Comparison of ENCODE assay signal across 8 cellular contexts in the genomic region with DNA sequence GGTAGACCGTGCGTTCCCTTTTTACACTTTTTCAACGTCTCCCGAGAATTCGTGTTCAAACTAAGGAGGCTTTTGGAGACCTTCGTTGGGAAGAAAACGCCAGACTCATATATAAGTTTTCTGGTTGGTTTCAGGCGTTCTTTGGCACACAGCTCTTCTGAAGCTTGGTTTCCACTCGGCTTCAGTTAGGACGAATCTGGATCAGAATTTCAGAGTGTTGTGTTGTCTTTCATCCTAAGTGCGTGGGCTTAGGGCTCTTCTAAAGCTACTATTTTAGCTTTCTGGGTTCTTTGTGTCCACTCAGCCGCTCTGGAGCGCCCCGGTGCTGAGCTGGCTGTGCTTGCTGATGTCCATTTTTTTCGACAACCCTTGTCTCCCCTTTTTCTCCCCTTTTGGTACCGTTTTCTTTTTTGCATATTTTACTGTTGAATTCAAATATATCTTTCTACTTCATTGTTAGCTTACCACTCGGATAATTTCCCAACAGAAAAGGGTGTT. TPM values are rescaled to one million over a fixed set of nuclear protein-coding genes. Genes with fewer than 3 reads are reported as not detected.
DNase-seq lines count a peak whose midpoint lies in the region; ATAC-seq and TF ChIP-seq lines count a peak whose summit lies in the region.

No MANE protein-coding gene starts in this region.

- no peaks in the 10 kb centered on the region for H3K27me3 Mint-ChIP-seq in activated CD8-positive, alpha-beta T cell treated with anti-CD3 and anti-CD28 coated beads for 36 hours

- H3K27ac ChIP-seq in skin epidermis: peak overlapping the region in 20 of 21 experiments; percentile 95 to 100 (median 99)

- peak overlapping the region; percentile 99 for H3K4me3 Mint-ChIP-seq in activated CD8-positive, alpha-beta T cell treated with anti-CD3 and anti-CD28 coated beads for 36 hours

- CTCF ChIA-PET in activated CD8-positive, alpha-beta T cell treated with anti-CD3 and anti-CD28 coated beads for 36 hours (lab: Charles Lee): interaction anchor here (0.6 to 1.4 kb wide), 3 partner anchors 31 to 252 kb away, joined by 3 read pairs; no protein-coding TSS in a partner anchor

- no peak for TF ChIP-seq CTCF in activated CD8-positive, alpha-beta T cell treated with anti-CD3 and anti-CD28 coated beads for 36 hours (IDR thresholded peaks at IDR 0.05)

- peak overlapping the region; percentile 61 to 96 (median 92) for H3K4me3 ChIP-seq in skin epidermis

- intact Hi-C loops in activated CD8-positive, alpha-beta T cell treated with anti-CD3 and anti-CD28 coated beads for 36 hours (cut with micrococcal nuclease): no loop called here

- H3K9me3 Mint-ChIP-seq in activated CD8-positive, alpha-beta T cell treated with anti-CD3 and anti-CD28 coated beads for 36 hours: peaks cover 1% of the 10 kb centered on the region

- peaks cover 44% of the 10 kb centered on the region for H3K4me1 Mint-ChIP-seq in activated CD8-positive, alpha-beta T cell treated with anti-CD3 and anti-CD28 coated beads for 36 hours (ENCODE audit: low read depth)

- H3K36me3 Mint-ChIP-seq in activated CD8-positive, alpha-beta T cell treated with anti-CD3 and anti-CD28 coated beads for 36 hours (ENCODE audit: low read depth): peaks cover 64% of the 10 kb centered on the region

- DNase-seq in DMS 273 (lab: John Stamatoyannopoulos, UW; ENCODE audit: unreplicated experiment) (peak; percentile 63), DMS 273 treated with DMSO at 0.1 percent for 48 hours (lab: John Stamatoyannopoulos, UW) (no peak), hepatic stellate cell (ENCODE audit: low spot score) (peak; percentile 44), HUDEP-2 (lab: John Stamatoyannopoulos, UW; ENCODE audit: unreplicated experiment in 76 of 76) (no peak)
- DNase-seq in activated CD8-positive, alpha-beta T cell treated with anti-CD3 and anti-CD28 coated beads for 36 hours: no peak
- no peak for DNase-seq in activated effector memory CD4-positive, alpha-beta T cell treated with anti-CD3 and anti-CD28 coated beads, Interleukin-2, amount 50 U/mL, for 16 hours

- ATAC-seq in activated CD8-positive, alpha-beta T cell treated with anti-CD3 and anti-CD28 coated beads for 36 hours: no peak
- ATAC-seq in GM18907 (IDR thresholded peaks at IDR 0.05; ENCODE audit: unreplicated experiment): no peak

- peak overlapping the region; percentile 94 for H3K27ac Mint-ChIP-seq in activated CD8-positive, alpha-beta T cell treated with anti-CD3 and anti-CD28 coated beads for 36 hours

- POLR2A ChIA-PET in activated CD8-positive, alpha-beta T cell treated with anti-CD3 and anti-CD28 coated beads for 36 hours (lab: Charles Lee): interaction anchor here (0.6 to 5.5 kb wide), 11 partner anchors 11 to 115 kb away, joined by 3 to 80 read pairs (median 4); partner anchors contain the start of gene ELOB

RNA-seq across cellular contexts. Expression of gene SRRM2, which starts 1.1 kb away (rescaled TPM):
- total RNA-seq in activated CD8-positive, alpha-beta T cell treated with anti-CD3 and anti-CD28 coated beads for 36 hours: 100 to 1,000 TPM; 518 to 561 TPM

RNA-seq across cellular contexts. Expression of gene ELOB, which starts 23.5 kb away (rescaled TPM):
- total RNA-seq in activated CD8-positive, alpha-beta T cell treated with anti-CD3 and anti-CD28 coated beads for 36 hours: 100 to 1,000 TPM; 174 to 178 TPM

RNA-seq across cellular contexts. Expression of gene PRSS27, which starts 33.5 kb away (rescaled TPM):
- 1 to 10 TPM; 1.2 to 1.4 TPM for total RNA-seq in activated CD8-positive, alpha-beta T cell treated with anti-CD3 and anti-CD28 coated beads for 36 hours

RNA-seq across cellular contexts. Expression of gene PRSS33, which starts 33.8 kb away (rescaled TPM):
- under 1 TPM in 1 of 2 experiments, not detected in 1; 0.29 TPM for total RNA-seq in activated CD8-positive, alpha-beta T cell treated with anti-CD3 and anti-CD28 coated beads for 36 hours

RNA-seq across cellular contexts. Expression of gene PRSS41, which starts 44.7 kb away (rescaled TPM):
- not detected for total RNA-seq in activated CD8-positive, alpha-beta T cell treated with anti-CD3 and anti-CD28 coated beads for 36 hours

Comparison
In these comparisons a context has a peak if more than half of its experiments do, and no peak if none do; other contexts are left out.
1. DNase-seq: peak in DMS 273 (single experiment) and hepatic stellate cell (single experiment); none in DMS 273 treated with DMSO at 0.1 percent for 48 hours (single experiment), activated CD8-positive, alpha-beta T cell treated with anti-CD3 and anti-CD28 coated beads for 36 hours (single experiment), HUDEP-2 (0 of 76) and activated effector memory CD4-positive, alpha-beta T cell treated with anti-CD3 and anti-CD28 coated beads, Interleukin-2, amount 50 U/mL, for 16 hours (single experiment).